Comparison of ENCODE assay signal across 15 cellular contexts in genomic region chr22:19868333-19868732, GRCh38. TPM values are rescaled to one million over a fixed set of nuclear protein-coding genes. Genes with fewer than 3 reads are reported as not detected.
DNase-seq lines count a peak whose midpoint lies in the region; ATAC-seq, FAIRE-seq and TF ChIP-seq lines count a peak whose summit lies in the region.
"Had no signal": no experiment of that assay in that cellular context is flagged by ENCODE, and none has a peak within 500 bp of the region (broad histone marks: within the 10 kb centered on the region; RNA-seq: fewer than 3 reads in every experiment).

No MANE protein-coding gene starts in this region.

- H3K27ac ChIP-seq in HepG2 (ENCODE audit: extremely low read length, insufficient read depth, low read length) = no peak overlapping the region
- H3K27ac ChIP-seq in right lobe of liver = no peak overlapping the region
- H3K27ac ChIP-seq in RWPE2 (ENCODE audit: poor library complexity, severe bottlenecking) = no peak overlapping the region
- no peak overlapping the region for H3K27ac ChIP-seq in sigmoid colon
- H3K27ac ChIP-seq: cardiac muscle cell, gastrocnemius medialis, neutrophil, VCaP had no signal

- in situ Hi-C loops in HepG2 (cut with HindIII; ENCODE audit: extremely low pct_ligation_motif_present, low pct_unique_long_range_greater_than_20kb) = no loop called here

- no peak overlapping the region for H3K4me2 ChIP-seq in HepG2 (ENCODE audit: low read depth, low read length)

- 79% methylated on average over 3 of the region's 3 CpGs for WGBS in HepG2 (ENCODE audit: low lambda C conversion rate)
- 88% methylated on average over 3 of the region's 3 CpGs for WGBS in right lobe of liver (ENCODE audit: insufficient coverage, low coverage, low lambda C conversion rate, missing lambda C conversion rate)
- WGBS in sigmoid colon, 2 donors = 72 to 90% methylated on average over 3 of the region's 3 CpGs

- H3K27me3 ChIP-seq in HepG2 (ENCODE audit: control insufficient read depth in 1 of 2, insufficient read depth in 2 of 2, low read length in 2 of 2) = no peaks in the 10 kb centered on the region
- H3K27me3 ChIP-seq in right lobe of liver = no peaks in the 10 kb centered on the region
- H3K27me3 ChIP-seq in RWPE2 (ENCODE audit: insufficient read depth, poor library complexity, severe bottlenecking) = no peaks in the 10 kb centered on the region
- no peaks in the 10 kb centered on the region for H3K27me3 ChIP-seq in sigmoid colon
- H3K27me3 ChIP-seq: cardiac muscle cell, dorsolateral prefrontal cortex, gastrocnemius medialis, neutrophil had no signal

- no peak for FAIRE-seq in HepG2 (lab: Jason Lieb, UNC)

- H4K20me1 ChIP-seq in HepG2 (ENCODE audit: insufficient read depth, low read length) = no peaks in the 10 kb centered on the region

- ATAC-seq in HepG2 (no peak), right lobe of liver (no peak), RWPE2 (ENCODE audit: low read depth) (no peak), GM19452 (IDR thresholded peaks at IDR 0.05; ENCODE audit: unreplicated experiment) (no peak)
- ATAC-seq: gastrocnemius medialis had no signal

- TF ChIP-seq CTCF in HepG2 (CRISPR knock-in tag; IDR thresholded peaks at IDR 0.05) = 0 out of 2 replicates have a peak, but pooled peaks have one; percentile 7
- TF ChIP-seq CTCF in right lobe of liver (IDR thresholded peaks at IDR 0.05) = no peak
- peak; percentile 12 for TF ChIP-seq CTCF in RWPE2 (IDR thresholded peaks at IDR 0.05; ENCODE audit: poor library complexity, severe bottlenecking)
- no peak for TF ChIP-seq CTCF in sigmoid colon (IDR thresholded peaks at IDR 0.05)

- POLR2A ChIA-PET in HepG2 (lab: Yijun Ruan, JAX) = interaction anchor here (1.1 kb wide), 1 partner anchor 13 kb away, joined by 3 read pairs; no protein-coding TSS in a partner anchor

- no peaks in the 10 kb centered on the region for H3K9me3 ChIP-seq in HepG2 (ENCODE audit: low read length)
- H3K9me3 ChIP-seq in right lobe of liver = no peaks in the 10 kb centered on the region
- peaks cover 4% of the 10 kb centered on the region for H3K9me3 ChIP-seq in RWPE2 (ENCODE audit: severe bottlenecking)
- no peaks in the 10 kb centered on the region for H3K9me3 ChIP-seq in sigmoid colon
- H3K9me3 ChIP-seq: gastrocnemius medialis, neutrophil had no signal

- TF ChIP-seq POLR2A in HepG2 (IDR thresholded peaks at IDR 0.05; ENCODE audit: insufficient read depth in 1 of 2, low read depth in 2 of 2, low read length in 2 of 2) (no peak), right lobe of liver (IDR thresholded peaks at IDR 0.05) (no peak), sigmoid colon (IDR thresholded peaks at IDR 0.05) (no peak)

- H3K4me3 ChIP-seq in HepG2 (replicated peaks in 1 of 3; ENCODE audit: insufficient read depth in 1 of 3, low read depth in 2 of 3, low read length in 3 of 3) (no peak overlapping the region), right lobe of liver (no peak overlapping the region), RWPE2 (ENCODE audit: severe bottlenecking) (no peak overlapping the region), sigmoid colon (no peak overlapping the region)
- H3K4me3 ChIP-seq: cardiac muscle cell, gastrocnemius medialis had no signal

- peaks cover 31% of the 10 kb centered on the region for H3K4me1 ChIP-seq in HepG2 (ENCODE audit: insufficient read depth, low read length)
- no peaks in the 10 kb centered on the region for H3K4me1 ChIP-seq in right lobe of liver
- peaks cover 8% of the 10 kb centered on the region for H3K4me1 ChIP-seq in RWPE2 (ENCODE audit: insufficient read depth, poor library complexity, severe bottlenecking)
- peaks cover 0 to 4% (median 2%) of the 10 kb centered on the region in 4 donors for H3K4me1 ChIP-seq in sigmoid colon
- H3K4me1 ChIP-seq: gastrocnemius medialis had no signal

- intact Hi-C loops in HepG2 (cut with micrococcal nuclease; ENCODE audit: unreplicated experiment) (no loop called here), right lobe of liver (cut with DNase I) (no loop called here), sigmoid colon (cut with DNase I) (no loop called here)

- no peak for TF ChIP-seq RAD21 in HepG2 (CRISPR knock-in tag; IDR thresholded peaks at IDR 0.05)

- BruUV-seq in HepG2 (replicated peaks; lab: Mats Ljungman, UMichigan) = no TSS peak

- no peaks in the 10 kb centered on the region for H3K36me3 ChIP-seq in HepG2 (replicated peaks in 1 of 2; ENCODE audit: control insufficient read depth in 1 of 2, insufficient read depth in 2 of 2, low read length in 2 of 2)
- no peaks in the 10 kb centered on the region for H3K36me3 ChIP-seq in right lobe of liver
- no peaks in the 10 kb centered on the region; the same call in 1 of the 2 replicates for H3K36me3 ChIP-seq in RWPE2 (ENCODE audit: low read depth)
- H3K36me3 ChIP-seq in sigmoid colon = no peaks in the 10 kb centered on the region
- H3K36me3 ChIP-seq: cardiac muscle cell, gastrocnemius medialis, neutrophil had no signal

- no peak for TF ChIP-seq EP300 in HepG2 (IDR thresholded peaks at IDR 0.05; ENCODE audit: low read depth in 2 of 2, low read length in 2 of 2)
- TF ChIP-seq EP300 in HepG2 (CRISPR knock-in tag; IDR thresholded peaks at IDR 0.05; ENCODE audit: borderline replicate concordance) = no peak
- TF ChIP-seq EP300 in sigmoid colon (IDR thresholded peaks at IDR 0.05) = no peak

- no peaks in the 10 kb centered on the region for H3K79me2 ChIP-seq in HepG2 (ENCODE audit: insufficient read depth, low read length)

- H3K9ac ChIP-seq in HepG2 (ENCODE audit: insufficient read depth, low read depth, low read length) = no peak overlapping the region

- DNase-seq in HepG2 (ENCODE audit: low spot score) (no peak), right lobe of liver (no peak), RWPE2 (ENCODE audit: low spot score) (no peak), islet precursor cell (peak; percentile 27), SKM-1 (lab: John Stamatoyannopoulos, UW; ENCODE audit: unreplicated experiment) (no peak), sigmoid colon (no peak), DMS114 treated with DMSO at 0.1 percent for 48 hours (lab: John Stamatoyannopoulos, UW; ENCODE audit: unreplicated experiment) (no peak)
- DNase-seq: activated CD4-positive, alpha-beta T cell treated with anti-CD3 and anti-CD28 coated beads, Interleukin-2, amount 50 U/mL, for 48 hours; NCI-H748 treated with DMSO at 0.1 percent for 48 hours had no signal

- no peak overlapping the region for H2AFZ ChIP-seq in HepG2 (ENCODE audit: low read length)

- CTCF ChIA-PET in HepG2 (lab: Yijun Ruan, JAX; ENCODE audit: low intra/inter-chr PET ratio, low total read pairs) = no interaction called here

RNA-seq across cellular contexts. Expression of gene GNB1L, which starts 13.7 kb away (rescaled TPM):
- total RNA-seq in HepG2 (2016; rRNA removed; fragmentation: Illumina TruSeq; extraction: Trizol) = 7.4 and 7.7 TPM in 2 replicates
- total RNA-seq in HepG2 (2016; cell fraction: cytosol; rRNA removed; fragmentation: Illumina TruSeq; extraction: Trizol; ENCODE audit: low read depth) = 2.1 and 3.2 TPM in 2 replicates
- 7.8 and 8.7 TPM in 2 replicates for total RNA-seq in HepG2 (2016; cell fraction: insoluble cytoplasmic fraction; rRNA removed; fragmentation: Illumina TruSeq; extraction: Trizol)
- 4.1 and 4.4 TPM in 2 replicates for total RNA-seq in HepG2 (2016; cell fraction: membrane; rRNA removed; fragmentation: Illumina TruSeq; extraction: Trizol)
- total RNA-seq in HepG2 (2016; cell fraction: nucleus; rRNA removed; fragmentation: Illumina TruSeq; extraction: Trizol) = 4.8 and 5.3 TPM in 2 replicates
- 2.1 and 2.5 TPM in 2 replicates for polyA plus RNA-seq in HepG2 (2011; rRNA removed)
- polyA plus RNA-seq in HepG2 (2011; cell fraction: cytosol; rRNA removed) = 1.7 and 3.9 TPM in 2 replicates
- 4.7 and 6.8 TPM in 2 replicates for polyA plus RNA-seq in HepG2 (2011; cell fraction: nucleus; rRNA removed)
- 2.4 and 4.1 TPM in 2 replicates for polyA plus RNA-seq in HepG2 (2012)
- polyA plus RNA-seq in HepG2 (2016; cell fraction: cytosol; fragmentation: Illumina TruSeq; extraction: Trizol; ENCODE audit: low read depth) = 1.7 and 2.3 TPM in 2 replicates
- polyA plus RNA-seq in HepG2 (2016; cell fraction: insoluble cytoplasmic fraction; fragmentation: Illumina TruSeq; extraction: Trizol; ENCODE audit: low read depth) = 5.9 and 6.5 TPM in 2 replicates
- 2.8 and 3.1 TPM in 2 replicates for polyA plus RNA-seq in HepG2 (2016; cell fraction: membrane; fragmentation: Illumina TruSeq; extraction: Trizol; ENCODE audit: low read depth)
- 4.2 and 7.0 TPM in 2 replicates for polyA plus RNA-seq in HepG2 (2016; cell fraction: nucleus; fragmentation: Illumina TruSeq; extraction: Trizol; ENCODE audit: insufficient read depth, low read depth)
- polyA minus RNA-seq in HepG2 (2011; rRNA and poly(A)+ RNA removed; ENCODE audit: low replicate concordance) = 2.4 and 4.9 TPM in 2 replicates
- 1.7 and 2.4 TPM in 2 replicates for polyA minus RNA-seq in HepG2 (2011; cell fraction: cytosol; rRNA and poly(A)+ RNA removed)
- polyA minus RNA-seq in HepG2 (2011; cell fraction: nucleus; rRNA and poly(A)+ RNA removed) = 0.75 and 1.8 TPM in 2 replicates
- 1 to 10 TPM; 1.4 to 3.2 (median 2.7) TPM for total RNA-seq in right lobe of liver
- 10 to 100 TPM in 1 of 4 donors, 1 to 10 TPM in 3; 3.6 to 15.0 (median 5.3) TPM for total RNA-seq in sigmoid colon
- 1 to 10 TPM; 2.5 to 7.0 (median 3.0) TPM for polyA plus RNA-seq in sigmoid colon

RNA-seq across cellular contexts. Expression of gene RTL10, which starts 13.7 kb away (rescaled TPM):
- total RNA-seq in HepG2 (2016; rRNA removed; fragmentation: Illumina TruSeq; extraction: Trizol) (14.1 and 17.6 TPM in 2 replicates), right lobe of liver (1 to 10 TPM; 6.4 to 9.1 (median 6.6) TPM), sigmoid colon (10 to 100 TPM in 1 of 4 donors, 1 to 10 TPM in 3; 6.6 to 15.0 (median 8.7) TPM)
- total RNA-seq in HepG2 (2016; cell fraction: cytosol; rRNA removed; fragmentation: Illumina TruSeq; extraction: Trizol; ENCODE audit: low read depth) = 2.4 and 2.6 TPM in 2 replicates
- 10.3 and 13.8 TPM in 2 replicates for total RNA-seq in HepG2 (2016; cell fraction: insoluble cytoplasmic fraction; rRNA removed; fragmentation: Illumina TruSeq; extraction: Trizol)
- total RNA-seq in HepG2 (2016; cell fraction: membrane; rRNA removed; fragmentation: Illumina TruSeq; extraction: Trizol) = 6.4 and 6.7 TPM in 2 replicates
- 15.1 and 15.3 TPM in 2 replicates for total RNA-seq in HepG2 (2016; cell fraction: nucleus; rRNA removed; fragmentation: Illumina TruSeq; extraction: Trizol)
- polyA plus RNA-seq in HepG2 (2011; rRNA removed) (15.8 and 18.2 TPM in 2 replicates), sigmoid colon (1 to 10 TPM; 1.8 to 7.8 (median 2.8) TPM)
- 8.3 and 9.5 TPM in 2 replicates for polyA plus RNA-seq in HepG2 (2011; cell fraction: cytosol; rRNA removed)
- 47.3 and 53.1 TPM in 2 replicates for polyA plus RNA-seq in HepG2 (2011; cell fraction: nucleus; rRNA removed)
- polyA plus RNA-seq in HepG2 (2012) = 11.3 and 11.9 TPM in 2 replicates
- polyA plus RNA-seq in HepG2 (2016; cell fraction: cytosol; fragmentation: Illumina TruSeq; extraction: Trizol; ENCODE audit: low read depth) = 1.3 and 1.5 TPM in 2 replicates
- polyA plus RNA-seq in HepG2 (2016; cell fraction: insoluble cytoplasmic fraction; fragmentation: Illumina TruSeq; extraction: Trizol; ENCODE audit: low read depth) = 8.2 and 12.3 TPM in 2 replicates
- 2.5 and 3.1 TPM in 2 replicates for polyA plus RNA-seq in HepG2 (2016; cell fraction: membrane; fragmentation: Illumina TruSeq; extraction: Trizol; ENCODE audit: low read depth)
- polyA plus RNA-seq in HepG2 (2016; cell fraction: nucleus; fragmentation: Illumina TruSeq; extraction: Trizol; ENCODE audit: insufficient read depth, low read depth) = 23.5 and 25.4 TPM in 2 replicates
- 46.0 and 112 TPM in 2 replicates for polyA minus RNA-seq in HepG2 (2011; rRNA and poly(A)+ RNA removed; ENCODE audit: low replicate concordance)
- polyA minus RNA-seq in HepG2 (2011; cell fraction: cytosol; rRNA and poly(A)+ RNA removed) = 8.4 and 10.0 TPM in 2 replicates
- polyA minus RNA-seq in HepG2 (2011; cell fraction: nucleus; rRNA and poly(A)+ RNA removed) = 21.9 and 23.7 TPM in 2 replicates

Comparison
In these comparisons a context has a peak if more than half of its experiments do, and no peak if none do; other contexts are left out.
1. CTCF ChIP-seq: peak in HepG2 (single experiment) and RWPE2 (single experiment); none in right lobe of liver (0 of 4) and sigmoid colon (0 of 4).